In the genomic region with DNA sequence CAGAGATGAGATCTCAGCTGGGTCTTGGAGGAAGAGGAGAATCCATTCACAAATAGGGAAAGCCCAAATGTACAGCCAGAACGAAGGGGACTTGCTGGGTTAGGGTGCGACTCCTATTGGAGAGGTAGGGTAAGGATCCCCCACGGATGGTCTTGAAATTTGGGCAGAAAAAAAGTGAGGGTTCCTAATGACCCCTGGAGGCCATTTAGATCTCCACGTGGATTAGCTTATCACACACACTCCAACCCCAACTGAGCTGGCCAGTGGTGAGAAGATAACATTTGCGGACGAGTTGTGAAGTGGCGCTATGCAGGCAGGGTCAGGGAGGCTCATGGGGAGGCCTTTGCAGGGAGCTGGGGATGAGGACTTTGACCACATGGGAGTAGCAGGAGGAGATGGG, we compare ENCODE assay signal across 28 cellular contexts.
"Had no signal": no experiment of that assay in that cellular context is flagged by ENCODE, and none has a peak within 500 bp of the region (broad histone marks: within the 10 kb centered on the region; RNA-seq: fewer than 3 reads in every experiment).

No MANE protein-coding gene starts in this region.

- H3K9me3 Mint-ChIP-seq: activated CD4-positive, alpha-beta T cell treated with anti-CD3 and anti-CD28 coated beads, Interleukin-2, amount 10 ng/mL, durations not matched to agents 24 days and 14 days; activated naive CD4-positive, alpha-beta T cell treated with anti-CD3 and anti-CD28 coated beads for 36 hours; activated naive CD4-positive, alpha-beta T cell treated with anti-CD3 and anti-CD28 coated beads, Interleukin-2, amount 50 U/mL, for 72 hours; activated T-cell treated with anti-CD3 and anti-CD28 coated beads, Interleukin-2, amount 50 U/mL, for 4 hours; activated T-helper 1 cell treated with anti-CD3 and anti-CD28 coated beads, Interleukin-12 subunit alpha, Interleukin-12 subunit beta, Interleukin-2, Interleukin-4 antibody, amounts not matched to agents 30 ng/mL and 10 ng/mL and 1 ng/mL, durations not matched to agents 14 hours and 24 hours and 36 hours; T-helper 1 cell treated with Interleukin-12 subunit alpha and Interleukin-12 subunit beta and Interleukin-4 antibody, amounts not matched to agents 30 μg/mL and 1 μg/mL, for 36 hours; T-helper 2 cell treated with Interferon-gamma antibody and Interleukin-4, amounts not matched to agents 5 μg/mL and 100 μg/mL, for 36 hours had no signal

- H3K4me3 ChIP-seq: adrenal gland, Peyer's patch, SJSA1 had no signal

- DNase-seq: activated CD4-positive, alpha-beta T cell treated with anti-CD3 and anti-CD28 coated beads, Interleukin-2, amount 50 U/mL, for 4 hours; activated CD8-positive, alpha-beta memory T cell treated with anti-CD3 and anti-CD28 coated beads, Interleukin-2, amount 50 U/mL, for 4 hours; activated gamma-delta T cell treated with Interleukin-2 at 50 U/mL for 16 hours; activated naive CD4-positive, alpha-beta T cell treated with anti-CD3 and anti-CD28 coated beads for 36 hours; activated T-cell treated with anti-CD3 and anti-CD28 coated beads for 4 hours; activated T-cell treated with anti-CD3 and anti-CD28 coated beads, Interleukin-2, amount 50 U/mL, for 4 hours; adrenal gland; brain microvascular endothelial cell; MM.1S; MV-4-11; NCI-H1092; NCI-H1436 treated with DMSO at 0.1 percent for 48 hours; NCI-H1694 treated with DMSO at 0.1 percent for 48 hours; NCI-H2029; NCI-H345; NCI-H524 treated with DMSO at 0.1 percent for 48 hours; PC-3; Peyer's patch; RPMI8226; SHP77 treated with DMSO at 0.1 percent for 48 hours; SK-N-SH had no signal

- H3K36me3 Mint-ChIP-seq: activated naive CD4-positive, alpha-beta T cell treated with anti-CD3 and anti-CD28 coated beads, Interleukin-2, amount 50 U/mL, for 72 hours had no signal

- H3K4me2 ChIP-seq: KMS-11, SK-N-SH had no signal

- H3K4me1 ChIP-seq: adrenal gland, Peyer's patch, SJSA1 had no signal

- H3K4me3 Mint-ChIP-seq: activated CD4-positive, alpha-beta T cell treated with anti-CD3 and anti-CD28 coated beads, Interleukin-2, amount 10 ng/mL, durations not matched to agents 24 days and 14 days; activated naive CD4-positive, alpha-beta T cell treated with anti-CD3 and anti-CD28 coated beads for 36 hours; activated T-cell treated with anti-CD3 and anti-CD28 coated beads, Interleukin-2, amount 50 U/mL, for 4 hours; activated T-helper 1 cell treated with anti-CD3 and anti-CD28 coated beads, Interleukin-12 subunit alpha, Interleukin-12 subunit beta, Interleukin-2, Interleukin-4 antibody, amounts not matched to agents 30 ng/mL and 10 ng/mL and 1 ng/mL, durations not matched to agents 14 hours and 24 hours and 36 hours; T-helper 1 cell treated with Interleukin-12 subunit alpha and Interleukin-12 subunit beta and Interleukin-4 antibody, amounts not matched to agents 30 μg/mL and 1 μg/mL, for 36 hours; T-helper 2 cell treated with Interferon-gamma antibody and Interleukin-4, amounts not matched to agents 5 μg/mL and 100 μg/mL, for 36 hours had no signal

- H3K9me2 ChIP-seq: SK-N-SH had no signal

- H3K27ac Mint-ChIP-seq: activated CD4-positive, alpha-beta T cell treated with anti-CD3 and anti-CD28 coated beads, Interleukin-2, amount 10 ng/mL, durations not matched to agents 24 days and 14 days; activated naive CD4-positive, alpha-beta T cell treated with anti-CD3 and anti-CD28 coated beads for 36 hours; activated naive CD4-positive, alpha-beta T cell treated with anti-CD3 and anti-CD28 coated beads, Interleukin-2, amount 50 U/mL, for 72 hours; activated T-helper 1 cell treated with anti-CD3 and anti-CD28 coated beads, Interleukin-12 subunit alpha, Interleukin-12 subunit beta, Interleukin-2, Interleukin-4 antibody, amounts not matched to agents 30 ng/mL and 10 ng/mL and 1 ng/mL, durations not matched to agents 14 hours and 24 hours and 36 hours; T-helper 1 cell treated with Interleukin-12 subunit alpha and Interleukin-12 subunit beta and Interleukin-4 antibody, amounts not matched to agents 30 μg/mL and 1 μg/mL, for 36 hours; T-helper 2 cell treated with Interferon-gamma antibody and Interleukin-4, amounts not matched to agents 5 μg/mL and 100 μg/mL, for 36 hours had no signal

- H3K27me3 ChIP-seq: adrenal gland, brain microvascular endothelial cell, Peyer's patch had no signal

- H3K4me1 Mint-ChIP-seq: activated CD4-positive, alpha-beta T cell treated with anti-CD3 and anti-CD28 coated beads, Interleukin-2, amount 10 ng/mL, durations not matched to agents 24 days and 14 days had no signal

- H3K36me3 ChIP-seq: adrenal gland, brain microvascular endothelial cell, Peyer's patch, SJSA1 had no signal

- H3K9me3 ChIP-seq: adrenal gland, Peyer's patch, SJSA1, SK-N-SH had no signal

- H3K27ac ChIP-seq: adrenal gland, brain microvascular endothelial cell, KMS-11, Peyer's patch, SJSA1 had no signal
